In the genomic region with DNA sequence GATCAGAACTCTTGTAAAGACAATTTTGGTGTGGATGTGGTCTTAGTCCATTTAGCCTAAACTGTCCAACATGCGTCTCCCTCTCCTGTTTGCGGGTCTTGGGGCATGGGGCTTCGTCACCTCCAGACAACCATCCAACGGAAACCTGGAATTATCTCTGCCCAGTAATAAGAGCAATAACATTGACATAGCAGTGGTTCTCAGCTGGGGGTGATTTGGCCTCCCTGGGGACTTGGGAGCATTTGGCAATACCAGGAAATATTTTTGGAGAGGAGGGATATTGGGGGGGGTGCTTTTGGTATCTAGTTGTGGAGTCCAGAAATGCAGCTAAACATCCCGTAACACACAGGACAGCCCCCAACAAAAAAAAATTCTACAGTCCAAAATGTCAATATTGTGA, we compare ENCODE assay signal across 16 cellular contexts.
"Had no signal": no experiment of that assay in that cellular context is flagged by ENCODE, and none has a peak within 500 bp of the region (broad histone marks: within the 10 kb centered on the region; RNA-seq: fewer than 3 reads in every experiment).

No MANE protein-coding gene starts in this region.

- H3K27ac ChIP-seq: breast epithelium, foreskin keratinocyte, lower lobe of right lung, thyroid gland had no signal

- ATAC-seq: activated CD8-positive, alpha-beta T cell treated with anti-CD3 and anti-CD28 coated beads, Interleukin-2, amount 10 ng/mL, durations not matched to agents 7 days and 5 days; left cardiac atrium; lower lobe of right lung; stimulated activated memory B cell treated with anti-CD40 and anti-IgM and Interleukin-4, amounts not matched to agents 10 μg/mL and 1 μg/mL and 100 μg/mL, for 72 hours; T-helper 17 cell had no signal

- H3K36me3 ChIP-seq: breast epithelium, thyroid gland had no signal

- H3K4me3 ChIP-seq: breast epithelium, lower lobe of right lung, thyroid gland had no signal

- DNase-seq: activated CD4-positive, alpha-beta T cell treated with anti-CD3 and anti-CD28 coated beads, Interleukin-2, amount 10 ng/mL, durations not matched to agents 24 days and 14 days; activated CD4-positive, CD25-positive, alpha-beta regulatory T cell; activated CD8-positive, alpha-beta memory T cell treated with anti-CD3 and anti-CD28 coated beads, Interleukin-2, amount 50 U/mL, for 48 hours; activated CD8-positive, alpha-beta T cell treated with anti-CD3 and anti-CD28 coated beads, Interleukin-2, amount 10 ng/mL, durations not matched to agents 7 days and 5 days; activated naive CD8-positive, alpha-beta T cell treated with anti-CD3 and anti-CD28 coated beads for 36 hours; amygdala; foreskin keratinocyte; glutamatergic neuron; immature natural killer cell; left cardiac atrium; lower lobe of right lung; stimulated activated CD4-positive, alpha-beta T cell treated with anti-CD3 and anti-CD28 coated beads, Interleukin-2, amount 100 ng/mL, for 48 hours; T-helper 17 cell; thyroid gland had no signal

- H3K27me3 ChIP-seq: breast epithelium, foreskin keratinocyte, thyroid gland had no signal

- H3K4me1 ChIP-seq: breast epithelium had no signal
